ENCODE assay signal across 15 cellular contexts in genomic region chr5:14954620-14955343, GRCh38.
"Had no signal": no experiment of that assay in that cellular context is flagged by ENCODE, and none has a peak within 500 bp of the region (broad histone marks: within the 10 kb centered on the region; RNA-seq: fewer than 3 reads in every experiment).

No MANE protein-coding gene starts in this region.

- H3K9me3 ChIP-seq: gastroesophageal sphincter, mucosa of descending colon had no signal

- H2AFZ ChIP-seq: hepatocyte had no signal

- DNase-seq: activated CD4-positive, alpha-beta T cell treated with anti-CD3 and anti-CD28 coated beads, Interleukin-2, amount 50 U/mL, for 1 hour; activated CD8-positive, alpha-beta memory T cell treated with anti-CD3 and anti-CD28 coated beads, Interleukin-2, amount 50 U/mL, for 4 hours; activated naive CD4-positive, alpha-beta T cell treated with anti-CD3 and anti-CD28 coated beads for 36 hours; activated T-cell treated with anti-CD3 and anti-CD28 coated beads, Interleukin-2, amount 50 U/mL, for 4 hours; anterior cingulate cortex; mammary epithelial cell; mucosa of descending colon; naive B cell; retina; stimulated activated CD4-positive, alpha-beta T cell treated with anti-CD3 and anti-CD28 coated beads, Interleukin-2, amount 100 ng/mL, for 48 hours had no signal

- H3K36me3 ChIP-seq: gastroesophageal sphincter had no signal

- H3K4me3 ChIP-seq: coronary artery, gastroesophageal sphincter, hepatocyte, mucosa of descending colon had no signal

- H3K27me3 ChIP-seq: gastroesophageal sphincter, hepatocyte had no signal

- ATAC-seq: activated CD4-positive, CD25-positive, alpha-beta regulatory T cell treated with anti-CD3 and anti-CD28 coated beads, Interleukin-2, amount 50 U/mL, for 24 hours; activated T-cell treated with anti-CD3 and anti-CD28 coated beads, Interleukin-2, amount 50 U/mL, for 4 hours; gastroesophageal sphincter; left lobe of liver; mucosa of descending colon had no signal

- H3K27ac ChIP-seq: coronary artery, gastroesophageal sphincter, hepatocyte had no signal

- H3K4me1 ChIP-seq: gastroesophageal sphincter had no signal

- H3K79me2 ChIP-seq: hepatocyte had no signal

- H3K4me2 ChIP-seq: hepatocyte had no signal
